Comparison of ENCODE assay signal across 1 cellular context in genomic region chrX:2391869-2392606, GRCh38.
TF ChIP-seq lines count a peak whose summit lies in the region.

No MANE protein-coding gene starts in this region.

TF ChIP-seq in HCT116, 20 proteins besides CTCF, POLR2A, EP300 and RAD21 (continued from another document):
- no peak for TF ChIP-seq REST (IDR thresholded peaks at IDR 0.05; ENCODE audit: low read depth)
- TF ChIP-seq SRF (IDR thresholded peaks at IDR 0.05; ENCODE audit: low read depth), result no peak
